Comparison of ENCODE assay signal across 9 cellular contexts in genomic region chr11:66595245-66595904, GRCh38. TPM values are rescaled to one million over a fixed set of nuclear protein-coding genes. Genes with fewer than 3 reads are reported as not detected.
DNase-seq lines count a peak whose midpoint lies in the region; ATAC-seq and TF ChIP-seq lines count a peak whose summit lies in the region.
"Had no signal": no experiment of that assay in that cellular context is flagged by ENCODE, and none has a peak within 500 bp of the region (broad histone marks: within the 10 kb centered on the region; RNA-seq: fewer than 3 reads in every experiment).

No MANE protein-coding gene starts in this region.

- DNase-seq in activated T-cell treated with anti-CD3 and anti-CD28 coated beads, Interleukin-2, amount 50 U/mL, for 24 hours = no peak
- DNase-seq in activated T-cell treated with anti-CD3 and anti-CD28 coated beads, Interleukin-2, amount 50 U/mL, for 48 hours = no peak
- DNase-seq in activated B cell treated with CpG ODN at 0.5 μM for 24 hours = no peak
- peak; percentile 77 for DNase-seq in hepatic stellate cell (ENCODE audit: low spot score)
- DNase-seq in thoracic aorta (ENCODE audit: low spot score) = no peak
- DNase-seq in NCI-H1048 (lab: John Stamatoyannopoulos, UW) = no peak
- DNase-seq in OCI-M2 (lab: John Stamatoyannopoulos, UW; ENCODE audit: unreplicated experiment) = no peak
- DNase-seq: DMS153 had no signal

- peak overlapping the region; percentile 4 for H3K4me3 Mint-ChIP-seq in activated T-cell treated with anti-CD3 and anti-CD28 coated beads, Interleukin-2, amount 50 U/mL, for 24 hours
- H3K4me3 Mint-ChIP-seq in activated B cell treated with CpG ODN at 0.5 μM for 24 hours = peak overlapping the region; percentile 59

- peaks cover 7% of the 10 kb centered on the region for H3K36me3 ChIP-seq in thoracic aorta

- intact Hi-C loops in activated B cell treated with CpG ODN at 0.5 μM for 24 hours (cut with micrococcal nuclease) = no loop called here

- H3K27me3 Mint-ChIP-seq in activated T-cell treated with anti-CD3 and anti-CD28 coated beads, Interleukin-2, amount 50 U/mL, for 24 hours = no peaks in the 10 kb centered on the region
- H3K27me3 Mint-ChIP-seq in activated B cell treated with CpG ODN at 0.5 μM for 24 hours = no peaks in the 10 kb centered on the region

- H3K4me1 Mint-ChIP-seq in activated T-cell treated with anti-CD3 and anti-CD28 coated beads, Interleukin-2, amount 50 U/mL, for 24 hours (ENCODE audit: low read depth) = peaks cover 28% of the 10 kb centered on the region
- H3K4me1 Mint-ChIP-seq in activated B cell treated with CpG ODN at 0.5 μM for 24 hours = peaks cover 41% of the 10 kb centered on the region

- H3K36me3 Mint-ChIP-seq in activated T-cell treated with anti-CD3 and anti-CD28 coated beads, Interleukin-2, amount 50 U/mL, for 24 hours (ENCODE audit: low read depth) = peaks cover 23% of the 10 kb centered on the region
- peaks cover 5% of the 10 kb centered on the region for H3K36me3 Mint-ChIP-seq in activated B cell treated with CpG ODN at 0.5 μM for 24 hours (ENCODE audit: low read depth)

- CTCF ChIA-PET in activated B cell treated with CpG ODN at 0.5 μM for 24 hours (lab: Charles Lee) = interaction anchor here (2.0 kb wide), 1 partner anchor 14 kb away, joined by 4 read pairs; no protein-coding TSS in a partner anchor

- H3K27me3 ChIP-seq in thoracic aorta (replicated peaks; ENCODE audit: insufficient read depth) = no peaks in the 10 kb centered on the region

- TF ChIP-seq CTCF in activated B cell treated with CpG ODN at 0.5 μM for 24 hours (IDR thresholded peaks at IDR 0.05) = no peak
- no peak for TF ChIP-seq CTCF in thoracic aorta (IDR thresholded peaks at IDR 0.05)

- no peak overlapping the region for H3K27ac Mint-ChIP-seq in activated T-cell treated with anti-CD3 and anti-CD28 coated beads, Interleukin-2, amount 50 U/mL, for 24 hours
- peak overlapping the region; percentile 77 for H3K27ac Mint-ChIP-seq in activated B cell treated with CpG ODN at 0.5 μM for 24 hours

- no peaks in the 10 kb centered on the region for H3K9me3 Mint-ChIP-seq in activated T-cell treated with anti-CD3 and anti-CD28 coated beads, Interleukin-2, amount 50 U/mL, for 24 hours
- H3K9me3 Mint-ChIP-seq in activated B cell treated with CpG ODN at 0.5 μM for 24 hours = no peaks in the 10 kb centered on the region

- H3K4me1 ChIP-seq in thoracic aorta (ENCODE audit: control insufficient read depth in 1 of 2, low read depth in 2 of 2) = peaks cover 13 to 38% of the 10 kb centered on the region in 2 donors

- peak overlapping the region; percentile 29 to 53 for H3K27ac ChIP-seq in thoracic aorta

- POLR2A ChIA-PET in activated B cell treated with CpG ODN at 0.5 μM for 24 hours (lab: Charles Lee) = interaction anchor here (0.7 to 6.6 kb wide), 10 partner anchors 11 to 245 kb away, joined by 3 to 72 read pairs (median 6); partner anchors contain the start of genes RBM14, RBM4, RBM4B and ZDHHC24

- no peaks in the 10 kb centered on the region for H3K9me3 ChIP-seq in thoracic aorta

- no peak overlapping the region for H3K4me3 ChIP-seq in thoracic aorta

- ATAC-seq in activated B cell treated with CpG ODN at 0.5 μM for 24 hours (ENCODE audit: low read depth) (no peak), thoracic aorta (ENCODE audit: insufficient number of reproducible peaks, low FRiP score, low read depth) (no peak), GM18870 (IDR thresholded peaks at IDR 0.05; ENCODE audit: unreplicated experiment) (no peak)

RNA-seq across cellular contexts. Expression of gene CCS, which starts 2.4 kb away (rescaled TPM):
- total RNA-seq in activated B cell treated with CpG ODN at 0.5 μM for 24 hours (59.0 and 65.3 TPM in 2 replicates), thoracic aorta (10 to 100 TPM; 19.9 to 20.8 TPM)

RNA-seq across cellular contexts. Expression of gene CCDC87, which starts 2.5 kb away (rescaled TPM):
- total RNA-seq in activated B cell treated with CpG ODN at 0.5 μM for 24 hours = 0.22 and 0.31 TPM in 2 replicates
- under 1 TPM in 1 of 2 donors, not detected in 1; 0.68 TPM for total RNA-seq in thoracic aorta

RNA-seq across cellular contexts. Expression of gene RBM14, which starts 21.1 kb away (rescaled TPM):
- total RNA-seq in activated B cell treated with CpG ODN at 0.5 μM for 24 hours (147 and 160 TPM in 2 replicates), thoracic aorta (10 to 100 TPM; 72.7 to 99.8 TPM)

RNA-seq across cellular contexts. Expression of gene CTSF, which starts 27.0 kb away (rescaled TPM):
- 2.0 and 3.6 TPM in 2 replicates for total RNA-seq in activated B cell treated with CpG ODN at 0.5 μM for 24 hours
- 100 to 1,000 TPM; 122 to 195 TPM for total RNA-seq in thoracic aorta

RNA-seq across cellular contexts. Expression of gene RBM4, which starts 43.1 kb away (rescaled TPM):
- total RNA-seq in activated B cell treated with CpG ODN at 0.5 μM for 24 hours = 197 and 202 TPM in 2 replicates
- total RNA-seq in thoracic aorta = 10 to 100 TPM; 61.2 to 84.0 TPM
